ENCODE assay signal across 6 cellular contexts in the genomic region with DNA sequence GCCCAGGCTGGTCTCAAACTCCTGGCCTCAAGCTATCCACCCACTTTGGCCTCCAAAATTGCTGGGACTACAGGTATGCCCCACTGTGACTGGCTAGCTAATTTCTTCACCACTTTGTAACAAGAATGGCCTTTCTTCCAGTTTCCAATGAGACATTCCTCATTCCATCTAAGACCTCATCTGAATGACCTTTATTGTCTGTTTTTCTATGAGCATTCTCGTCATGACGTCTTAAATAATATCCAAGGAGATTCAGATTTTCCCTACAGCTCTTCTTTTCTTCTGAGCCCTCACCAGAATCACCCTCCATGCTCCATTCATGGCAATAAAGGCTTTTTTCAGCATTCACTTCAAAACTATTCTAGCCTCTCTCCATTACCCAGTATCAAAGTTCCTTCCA. TPM values are rescaled to one million over a fixed set of nuclear protein-coding genes. Genes with fewer than 3 reads are reported as not detected.
"Had no signal": no experiment of that assay in that cellular context is flagged by ENCODE, and none has a peak within 500 bp of the region (broad histone marks: within the 10 kb centered on the region; RNA-seq: fewer than 3 reads in every experiment).

No MANE protein-coding gene starts in this region.

- H3K4me1 Mint-ChIP-seq: IgD-negative memory B cell had no signal

- DNase-seq: IMR-90 had no signal

- H3K4me3 Mint-ChIP-seq: IgD-negative memory B cell had no signal

- H3K36me3 Mint-ChIP-seq: IgD-negative memory B cell had no signal

- H3K27ac Mint-ChIP-seq: IgD-negative memory B cell had no signal

- H3K27ac ChIP-seq: HL-60 had no signal

- H3K27me3 Mint-ChIP-seq: IgD-negative memory B cell had no signal

- H3K4me3 ChIP-seq: K562 had no signal

RNA-seq across cellular contexts. Expression of a gene that starts 30.2 kb away (rescaled TPM):
- total RNA-seq: HepG2, HT-29, K562 had no signal
- polyA plus RNA-seq: HepG2, IgD-negative memory B cell, K562 had no signal
